25 cellular contexts compared by ENCODE assay signal in genomic region chr15:63797901-63798300, GRCh38. TPM values are rescaled to one million over a fixed set of nuclear protein-coding genes. Genes with fewer than 3 reads are reported as not detected.
DNase-seq lines count a peak whose midpoint lies in the region; ATAC-seq lines count a peak whose summit lies in the region.
"Had no signal": no experiment of that assay in that cellular context is flagged by ENCODE, and none has a peak within 500 bp of the region (broad histone marks: within the 10 kb centered on the region; RNA-seq: fewer than 3 reads in every experiment).

No MANE protein-coding gene starts in this region.

- H3K9me3 ChIP-seq in CD4-positive, alpha-beta memory T cell (ENCODE audit: control insufficient read depth in 1 of 2, low read length in 2 of 2): no peaks in the 10 kb centered on the region

- no peaks in the 10 kb centered on the region for H3K27me3 Mint-ChIP-seq in activated naive CD8-positive, alpha-beta T cell
- no peaks in the 10 kb centered on the region for H3K27me3 Mint-ChIP-seq in activated naive CD8-positive, alpha-beta T cell treated with anti-CD3 and anti-CD28 coated beads for 36 hours
- no peaks in the 10 kb centered on the region for H3K27me3 Mint-ChIP-seq in CD4-positive, alpha-beta memory T cell
- H3K27me3 Mint-ChIP-seq in dendritic cell treated with granulocyte-macrophage colony-stimulating factor and Interleukin-4, amounts not matched to agents 40 ng/mL and 50 ng/mL, for 4 days: no peaks in the 10 kb centered on the region

- no peak for DNase-seq in activated naive CD8-positive, alpha-beta T cell treated with anti-CD3 and anti-CD28 coated beads for 36 hours
- no peak for DNase-seq in CD4-positive, alpha-beta memory T cell
- no peak for DNase-seq in stimulated activated effector memory CD8-positive, alpha-beta T cell treated with anti-CD3 and anti-CD28 coated beads, Interleukin-12 subunit alpha, Interleukin-12 subunit beta, amount 100 ng/mL, for 72 hours (ENCODE audit: low spot score in 2 of 2)
- no peak for DNase-seq in GM19240 (ENCODE audit: insufficient read length, low spot score)
- no peak for DNase-seq in activated CD8-positive, alpha-beta memory T cell treated with anti-CD3 and anti-CD28 coated beads, Interleukin-2, amount 50 U/mL, for 48 hours
- DNase-seq: CD8-positive, alpha-beta T cell; DMS53; GDM1; H7; MG63; NCI-H1092; NCI-H1436; NCI-H187 treated with DMSO at 0.1 percent for 48 hours; NCI-H2107; NCI-H446 treated with DMSO at 0.1 percent for 48 hours; NCI-H526 treated with DMSO at 0.1 percent for 48 hours; PC-3; RPMI8226; SHP77 had no signal

- peak overlapping the region; percentile 47 for H3K27ac Mint-ChIP-seq in activated naive CD8-positive, alpha-beta T cell
- H3K27ac Mint-ChIP-seq in activated naive CD8-positive, alpha-beta T cell treated with anti-CD3 and anti-CD28 coated beads for 36 hours: no peak overlapping the region
- peak overlapping the region in 4 of 7 donors; percentile 3 to 60 (median 55) for H3K27ac Mint-ChIP-seq in CD4-positive, alpha-beta memory T cell
- H3K27ac Mint-ChIP-seq in dendritic cell treated with granulocyte-macrophage colony-stimulating factor and Interleukin-4, amounts not matched to agents 40 ng/mL and 50 ng/mL, for 4 days: peak overlapping the region; percentile 60
- peak overlapping the region; percentile 2 for H3K27ac Mint-ChIP-seq in stimulated activated effector memory CD8-positive, alpha-beta T cell treated with anti-CD3 and anti-CD28 coated beads, Interleukin-12 subunit alpha, Interleukin-12 subunit beta, amount 100 ng/mL, for 72 hours
- H3K27ac Mint-ChIP-seq: CD8-positive, alpha-beta T cell had no signal

- no peak overlapping the region for H3K27ac ChIP-seq in CD4-positive, alpha-beta memory T cell (ENCODE audit: low read depth, low read length)
- H3K27ac ChIP-seq: HL-60 had no signal

- H3K9me3 Mint-ChIP-seq in activated naive CD8-positive, alpha-beta T cell (ENCODE audit: low read depth): peaks cover 16% of the 10 kb centered on the region
- peaks cover 19% of the 10 kb centered on the region for H3K9me3 Mint-ChIP-seq in activated naive CD8-positive, alpha-beta T cell treated with anti-CD3 and anti-CD28 coated beads for 36 hours
- peaks cover 0 to 8% (median 4%) of the 10 kb centered on the region in 8 donors for H3K9me3 Mint-ChIP-seq in CD4-positive, alpha-beta memory T cell
- H3K9me3 Mint-ChIP-seq in dendritic cell treated with granulocyte-macrophage colony-stimulating factor and Interleukin-4, amounts not matched to agents 40 ng/mL and 50 ng/mL, for 4 days: no peaks in the 10 kb centered on the region
- peaks cover 7% of the 10 kb centered on the region for H3K9me3 Mint-ChIP-seq in stimulated activated effector memory CD8-positive, alpha-beta T cell treated with anti-CD3 and anti-CD28 coated beads, Interleukin-12 subunit alpha, Interleukin-12 subunit beta, amount 100 ng/mL, for 72 hours

- peaks cover 71% of the 10 kb centered on the region for H3K4me1 Mint-ChIP-seq in activated naive CD8-positive, alpha-beta T cell (ENCODE audit: low read depth)
- H3K4me1 Mint-ChIP-seq in activated naive CD8-positive, alpha-beta T cell treated with anti-CD3 and anti-CD28 coated beads for 36 hours: peaks cover 63% of the 10 kb centered on the region
- peaks cover 34 to 77% (median 61%) of the 10 kb centered on the region in 4 donors for H3K4me1 Mint-ChIP-seq in CD4-positive, alpha-beta memory T cell
- H3K4me1 Mint-ChIP-seq in dendritic cell treated with granulocyte-macrophage colony-stimulating factor and Interleukin-4, amounts not matched to agents 40 ng/mL and 50 ng/mL, for 4 days (ENCODE audit: low read depth): peaks cover 61% of the 10 kb centered on the region
- peaks cover 50% of the 10 kb centered on the region for H3K4me1 Mint-ChIP-seq in stimulated activated effector memory CD8-positive, alpha-beta T cell treated with anti-CD3 and anti-CD28 coated beads, Interleukin-12 subunit alpha, Interleukin-12 subunit beta, amount 100 ng/mL, for 72 hours

- H3K36me3 ChIP-seq in CD4-positive, alpha-beta memory T cell (ENCODE audit: insufficient read depth, low read length): no peaks in the 10 kb centered on the region
- H3K36me3 ChIP-seq: MG63 had no signal

- intact Hi-C loops in CD4-positive, alpha-beta memory T cell (cut with micrococcal nuclease): no loop called here
- intact Hi-C loops in dendritic cell treated with granulocyte-macrophage colony-stimulating factor and Interleukin-4, amounts not matched to agents 40 ng/mL and 50 ng/mL, for 4 days (cut with micrococcal nuclease): no loop called here

- H3K4me3 Mint-ChIP-seq in activated naive CD8-positive, alpha-beta T cell: no peak overlapping the region
- H3K4me3 Mint-ChIP-seq in activated naive CD8-positive, alpha-beta T cell treated with anti-CD3 and anti-CD28 coated beads for 36 hours: no peak overlapping the region
- peak overlapping the region in 2 of 8 donors; percentile 7 to 13 for H3K4me3 Mint-ChIP-seq in CD4-positive, alpha-beta memory T cell
- H3K4me3 Mint-ChIP-seq in dendritic cell treated with granulocyte-macrophage colony-stimulating factor and Interleukin-4, amounts not matched to agents 40 ng/mL and 50 ng/mL, for 4 days: no peak overlapping the region
- no peak overlapping the region for H3K4me3 Mint-ChIP-seq in stimulated activated effector memory CD8-positive, alpha-beta T cell treated with anti-CD3 and anti-CD28 coated beads, Interleukin-12 subunit alpha, Interleukin-12 subunit beta, amount 100 ng/mL, for 72 hours
- H3K4me3 Mint-ChIP-seq: CD8-positive, alpha-beta T cell had no signal

- no peak for ATAC-seq in stimulated activated effector memory CD8-positive, alpha-beta T cell treated with anti-CD3 and anti-CD28 coated beads, Interleukin-12 subunit alpha, Interleukin-12 subunit beta, amount 100 ng/mL, for 72 hours
- no peak for ATAC-seq in HG03460 (IDR thresholded peaks at IDR 0.05; ENCODE audit: unreplicated experiment)
- ATAC-seq: CD8-positive, alpha-beta T cell; HepG2; K562; PC-3 had no signal

- CTCF ChIA-PET in CD4-positive, alpha-beta memory T cell (lab: Charles Lee; ENCODE audit: partially characterized antibody): no interaction called here

- no peaks in the 10 kb centered on the region for H3K27me3 ChIP-seq in CD4-positive, alpha-beta memory T cell (ENCODE audit: insufficient read depth, low read length)
- H3K27me3 ChIP-seq: MG63 had no signal

- POLR2A ChIA-PET in CD4-positive, alpha-beta memory T cell (lab: Charles Lee; ENCODE audit: partially characterized antibody): no interaction called here

- peaks cover 48% of the 10 kb centered on the region for H3K4me1 ChIP-seq in CD4-positive, alpha-beta memory T cell (ENCODE audit: insufficient read depth, low read length)

- no peak overlapping the region for H3K4me3 ChIP-seq in CD4-positive, alpha-beta memory T cell (ENCODE audit: low read length in 2 of 2)
- H3K4me3 ChIP-seq: K562, MG63 had no signal

- H3K36me3 Mint-ChIP-seq in activated naive CD8-positive, alpha-beta T cell: peaks cover 26% of the 10 kb centered on the region
- peaks cover 32% of the 10 kb centered on the region for H3K36me3 Mint-ChIP-seq in activated naive CD8-positive, alpha-beta T cell treated with anti-CD3 and anti-CD28 coated beads for 36 hours
- H3K36me3 Mint-ChIP-seq in CD4-positive, alpha-beta memory T cell: peaks cover 29 to 31% of the 10 kb centered on the region in 2 donors
- H3K36me3 Mint-ChIP-seq in dendritic cell treated with granulocyte-macrophage colony-stimulating factor and Interleukin-4, amounts not matched to agents 40 ng/mL and 50 ng/mL, for 4 days (ENCODE audit: low read depth): no peaks in the 10 kb centered on the region
- no peaks in the 10 kb centered on the region for H3K36me3 Mint-ChIP-seq in stimulated activated effector memory CD8-positive, alpha-beta T cell treated with anti-CD3 and anti-CD28 coated beads, Interleukin-12 subunit alpha, Interleukin-12 subunit beta, amount 100 ng/mL, for 72 hours

RNA-seq across cellular contexts. Expression of gene HERC1, which starts 35.8 kb away (rescaled TPM):
- 10 to 100 TPM; 45.0 to 50.4 TPM for total RNA-seq in activated naive CD8-positive, alpha-beta T cell treated with anti-CD3 and anti-CD28 coated beads for 36 hours
- 100 to 1,000 TPM; 172 to 186 TPM for total RNA-seq in CD4-positive, alpha-beta memory T cell
- 10 to 100 TPM; 17.2 to 33.7 TPM for polyA plus RNA-seq in CD4-positive, alpha-beta memory T cell
